In the genomic region with DNA sequence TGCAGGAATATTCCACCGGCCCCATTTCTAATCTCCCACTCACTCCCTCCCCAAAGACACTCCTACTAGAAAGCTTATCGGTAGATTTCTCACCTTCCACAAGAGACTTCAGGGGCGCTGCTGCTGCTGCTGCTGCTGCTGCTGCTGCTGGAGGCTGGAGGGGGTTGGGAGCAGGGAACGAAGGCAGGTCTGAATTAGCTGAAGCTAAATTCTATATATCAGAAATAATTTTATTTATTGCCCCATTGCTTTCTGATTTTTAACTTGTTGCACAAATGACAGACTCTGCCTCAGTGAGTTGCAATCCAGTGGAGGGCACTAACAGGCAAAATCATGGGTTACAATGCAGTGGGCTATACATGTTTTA, we compare ENCODE assay signal across 8 cellular contexts. TPM values are rescaled to one million over a fixed set of nuclear protein-coding genes. Genes with fewer than 3 reads are reported as not detected.
DNase-seq lines count a peak whose midpoint lies in the region; ATAC-seq and TF ChIP-seq lines count a peak whose summit lies in the region.

No MANE protein-coding gene starts in this region.

- H3K27ac ChIP-seq in mammary epithelial cell (ENCODE audit: insufficient read depth, low read depth, low read length) (no peak overlapping the region), suprapubic skin (peak overlapping the region; percentile 87)

- H3K27me3 ChIP-seq in mammary epithelial cell (ENCODE audit: insufficient read depth, low read length), result no peaks in the 10 kb centered on the region
- no peaks in the 10 kb centered on the region for H3K27me3 ChIP-seq in suprapubic skin

- peak in 1 of 2 donors; percentile 14 for TF ChIP-seq CTCF in mammary epithelial cell (conservative IDR thresholded peaks at IDR 0.05 in 1 of 2, IDR thresholded peaks at IDR 0.05 in 1 of 2; ENCODE audit: extremely low read depth in 1 of 2, insufficient read depth in 1 of 2, low read depth in 1 of 2, low read length in 2 of 2)
- TF ChIP-seq CTCF in suprapubic skin (IDR thresholded peaks at IDR 0.05), result no peak

- ATAC-seq in HG02938 (IDR thresholded peaks at IDR 0.05; ENCODE audit: unreplicated experiment) (peak; percentile 25), left colon (peak; percentile 58)

- H3K4me2 ChIP-seq in mammary epithelial cell (ENCODE audit: insufficient read depth, low read depth, low read length), result peak overlapping the region; percentile 96

- H3K36me3 ChIP-seq in mammary epithelial cell (ENCODE audit: insufficient read depth, low read length), result no peaks in the 10 kb centered on the region
- H3K36me3 ChIP-seq in suprapubic skin, result no peaks in the 10 kb centered on the region

- dilution Hi-C loops in mammary epithelial cell (cut with HindIII; ENCODE audit: low sequenced_read_pairs), result no loop called here

- H3K4me1 ChIP-seq in mammary epithelial cell (ENCODE audit: insufficient read depth, low read length) (peaks cover 9% of the 10 kb centered on the region), suprapubic skin (peaks cover 32% of the 10 kb centered on the region)

- TF ChIP-seq EP300 in suprapubic skin (IDR thresholded peaks at IDR 0.05), result no peak

- peak overlapping the region; percentile 95 for H2AFZ ChIP-seq in mammary epithelial cell (ENCODE audit: low read depth, low read length)

- H4K20me1 ChIP-seq in mammary epithelial cell (ENCODE audit: insufficient read depth, low read length), result no peaks in the 10 kb centered on the region

- H3K79me2 ChIP-seq in mammary epithelial cell (ENCODE audit: insufficient read depth, low read length), result no peaks in the 10 kb centered on the region

- H3K9me3 ChIP-seq in mammary epithelial cell (replicated peaks; ENCODE audit: insufficient read depth, low read length) (no peaks in the 10 kb centered on the region), suprapubic skin (no peaks in the 10 kb centered on the region)

- H3K9ac ChIP-seq in mammary epithelial cell (ENCODE audit: insufficient read depth, low read length), result no peak overlapping the region

- 0% methylated on average over 4 of the region's 4 CpGs for WGBS in mammary epithelial cell (ENCODE audit: low coverage, missing lambda C conversion rate)
- 0% methylated on average over 4 of the region's 4 CpGs for WGBS in suprapubic skin

- peak overlapping the region; percentile 32 to 65 (median 65) for H3K4me3 ChIP-seq in mammary epithelial cell (replicated peaks in 1 of 3; ENCODE audit: insufficient read depth in 1 of 3, low read depth in 2 of 3, low read length in 3 of 3)
- peak overlapping the region; percentile 44 for H3K4me3 ChIP-seq in suprapubic skin

- in situ Hi-C loops in mammary epithelial cell (cut with MboI; ENCODE audit: low sequenced_read_pairs in 2 of 2), result no loop called here

- CTCF ChIA-PET in mammary epithelial cell (lab: Charles Lee; ENCODE audit: low non-redundant PET), result no interaction called here

- no peak for TF ChIP-seq POLR2A in suprapubic skin (IDR thresholded peaks at IDR 0.05)

- no TSS peak for BruUV-seq in mammary epithelial cell (replicated peaks; lab: Mats Ljungman, UMichigan)

- intact Hi-C loops in mammary epithelial cell (cut with micrococcal nuclease), result loop anchor here (1.0 to 5.0 kb wide), 4 partner anchors 25 to 177 kb away; a partner anchor contains a TSS
- intact Hi-C loops in left colon (cut with DNase I, micrococcal nuclease), result loop anchor here in 1 of 2 donors (10.0 kb wide), 1 partner anchor 244 kb away; no protein-coding TSS in a partner anchor

- peak; percentile 52 for DNase-seq in DMS153 (lab: John Stamatoyannopoulos, UW)
- DNase-seq in DMS153 treated with DMSO at 0.1 percent for 48 hours (lab: John Stamatoyannopoulos, UW; ENCODE audit: unreplicated experiment), result no peak
- DNase-seq in NCI-H748 treated with DMSO at 0.1 percent for 48 hours (lab: John Stamatoyannopoulos, UW), result peak; percentile 65
- no peak for DNase-seq in mammary epithelial cell
- DNase-seq in left colon, result peak; percentile 34 to 38
- DNase-seq in suprapubic skin (ENCODE audit: low spot score in 2 of 2), result no peak
- DNase-seq in NK-92 (lab: John Stamatoyannopoulos, UW; ENCODE audit: unreplicated experiment), result no peak

RNA-seq across cellular contexts. Expression of a gene that starts 25.8 kb away (rescaled TPM):
- total RNA-seq in mammary epithelial cell, result under 1 TPM; 0.21 to 0.67 TPM
- 0.16 TPM for polyA plus RNA-seq in mammary epithelial cell
- not detected for polyA minus RNA-seq in mammary epithelial cell
- total RNA-seq in left colon, result 1 to 10 TPM in 1 of 2 donors, under 1 TPM in 1; 0.70 to 3.9 TPM
- 10 to 100 TPM; 26.2 to 41.8 (median 36.5) TPM for total RNA-seq in suprapubic skin

Comparison
In these comparisons a context has a peak if more than half of its experiments do, and no peak if none do; other contexts are left out.
1. DNase-seq: peak in DMS153 (single experiment), NCI-H748 treated with DMSO at 0.1 percent for 48 hours (single experiment) and left colon (2 of 2); none in DMS153 treated with DMSO at 0.1 percent for 48 hours (single experiment), mammary epithelial cell (single experiment), suprapubic skin (0 of 2) and NK-92 (single experiment).
2. RNA of a gene that starts 25.8 kb away (total RNA-seq): 26.2 to 41.8 TPM in suprapubic skin; 0.70 to 3.9 TPM in left colon and 0.21 to 0.67 TPM in mammary epithelial cell; every median in the first group is over 4 times any median in the second.